Comparison of ENCODE assay signal across 9 cellular contexts in genomic region chr9:113587471-113588031, GRCh38.
DNase-seq lines count a peak whose midpoint lies in the region; ATAC-seq, FAIRE-seq and TF ChIP-seq lines count a peak whose summit lies in the region.
"Had no signal": no experiment of that assay in that cellular context is flagged by ENCODE, and none has a peak within 500 bp of the region (broad histone marks: within the 10 kb centered on the region; RNA-seq: fewer than 3 reads in every experiment).

No MANE protein-coding gene starts in this region.

- peaks cover 2% of the 10 kb centered on the region for H3K79me1 ChIP-seq in trophoblast cell (ENCODE audit: low read length)

- H2BK120ac ChIP-seq in trophoblast cell (ENCODE audit: insufficient read depth, low read length, poor library complexity), result peak overlapping the region; percentile 48

- no peak for TF ChIP-seq POLR2A in GM12892 (IDR thresholded peaks at IDR 0.05; ENCODE audit: low read depth, low read length)

- H3K14ac ChIP-seq in trophoblast cell (ENCODE audit: low read length), result peak overlapping the region; percentile 23

- H3K23ac ChIP-seq in trophoblast cell (ENCODE audit: low read length), result no peak overlapping the region

- H3K4me3 ChIP-seq in trophoblast cell (ENCODE audit: low read depth, low read length), result no peak overlapping the region

- H3K36me3 ChIP-seq in trophoblast cell (ENCODE audit: control insufficient read depth in 1 of 2, insufficient read depth in 2 of 2, low read length in 2 of 2), result peaks cover 26 to 34% of the 10 kb centered on the region in 2 experiments

- H2AFZ ChIP-seq in trophoblast cell (ENCODE audit: insufficient read depth, low read length, poor library complexity), result peak overlapping the region; percentile 37

- intact Hi-C loops in Right ventricle myocardium superior (cut with DNase I), result loop anchor here (2.0 kb wide), 1 partner anchor 141 kb away; no protein-coding TSS in a partner anchor

- DNase-seq in GM10266 (ENCODE audit: extremely low spot score) (no peak), Right ventricle myocardium superior (peak; percentile 84), trophoblast cell (peak in 1 of 2 donors; percentile 35), GM12892 (ENCODE audit: insufficient read length) (no peak), NCI-H1694 treated with DMSO at 0.1 percent for 48 hours (lab: John Stamatoyannopoulos, UW) (no peak), NCI-H510A (lab: John Stamatoyannopoulos, UW) (no peak)
- DNase-seq: activated naive CD8-positive, alpha-beta T cell treated with anti-CD3 and anti-CD28 coated beads, Interleukin-2, amount 10 ng/mL, durations not matched to agents 7 days and 5 days had no signal

- H3K9ac ChIP-seq in trophoblast cell (ENCODE audit: low read length), result no peak overlapping the region

- H3K27me3 ChIP-seq in trophoblast cell (ENCODE audit: insufficient read depth, low read length), result no peaks in the 10 kb centered on the region

- H3K4me1 ChIP-seq in trophoblast cell (ENCODE audit: control insufficient read depth in 1 of 2, insufficient read depth in 2 of 2, low read length in 2 of 2), result peaks cover 6 to 7% of the 10 kb centered on the region in 2 experiments

- H2BK12ac ChIP-seq in trophoblast cell (ENCODE audit: low read length), result peak overlapping the region; percentile 73

- H4K8ac ChIP-seq in trophoblast cell (ENCODE audit: low read depth, low read length), result peak overlapping the region; percentile 25

- ATAC-seq in Right ventricle myocardium superior (ENCODE audit: poor library complexity) (peak; percentile 69), GM21529 (IDR thresholded peaks at IDR 0.05; ENCODE audit: unreplicated experiment) (no peak)

- H3K9me3 ChIP-seq in trophoblast cell (ENCODE audit: insufficient read depth, low read depth, low read length), result no peaks in the 10 kb centered on the region

- no peak overlapping the region for H3K4me2 ChIP-seq in trophoblast cell (ENCODE audit: low read length)

- H3K18ac ChIP-seq in trophoblast cell (ENCODE audit: low read length), result peak overlapping the region; percentile 46

- WGBS in trophoblast cell (ENCODE audit: extremely low coverage, insufficient coverage, insufficient read length), result no CpG with 5 or more reads among the region's 14 CpGs

- TF ChIP-seq CTCF in GM10266 (IDR thresholded peaks at IDR 0.05; ENCODE audit: control insufficient read depth, insufficient read depth, low read depth, missing control alignments) (peak; percentile 16), VCaP (conservative IDR thresholded peaks at IDR 0.05) (no peak)

- H4K91ac ChIP-seq in trophoblast cell (ENCODE audit: low read depth, low read length), result peak overlapping the region; percentile 73

- no peaks in the 10 kb centered on the region for H3K79me2 ChIP-seq in trophoblast cell (ENCODE audit: control insufficient read depth, insufficient read depth, low read length, poor library complexity)

- no peak for FAIRE-seq in GM12892 (lab: Jason Lieb, UNC)

- H2AK5ac ChIP-seq in trophoblast cell (ENCODE audit: low read length), result peak overlapping the region; percentile 76

- H3K27ac ChIP-seq in VCaP, result peak overlapping the region; percentile 88; the same call in 1 of the 2 replicates
- no peak overlapping the region for H3K27ac ChIP-seq in trophoblast cell (ENCODE audit: low read depth, low read length)

- H3K4ac ChIP-seq in trophoblast cell (ENCODE audit: low read depth, low read length), result no peak overlapping the region

- no peak overlapping the region for H2BK5ac ChIP-seq in trophoblast cell (ENCODE audit: low read depth, low read length, poor library complexity)

- no peak overlapping the region for H4K12ac ChIP-seq in trophoblast cell (ENCODE audit: low read depth, low read length)
